ENCODE assay signal across 13 cellular contexts in the genomic region with DNA sequence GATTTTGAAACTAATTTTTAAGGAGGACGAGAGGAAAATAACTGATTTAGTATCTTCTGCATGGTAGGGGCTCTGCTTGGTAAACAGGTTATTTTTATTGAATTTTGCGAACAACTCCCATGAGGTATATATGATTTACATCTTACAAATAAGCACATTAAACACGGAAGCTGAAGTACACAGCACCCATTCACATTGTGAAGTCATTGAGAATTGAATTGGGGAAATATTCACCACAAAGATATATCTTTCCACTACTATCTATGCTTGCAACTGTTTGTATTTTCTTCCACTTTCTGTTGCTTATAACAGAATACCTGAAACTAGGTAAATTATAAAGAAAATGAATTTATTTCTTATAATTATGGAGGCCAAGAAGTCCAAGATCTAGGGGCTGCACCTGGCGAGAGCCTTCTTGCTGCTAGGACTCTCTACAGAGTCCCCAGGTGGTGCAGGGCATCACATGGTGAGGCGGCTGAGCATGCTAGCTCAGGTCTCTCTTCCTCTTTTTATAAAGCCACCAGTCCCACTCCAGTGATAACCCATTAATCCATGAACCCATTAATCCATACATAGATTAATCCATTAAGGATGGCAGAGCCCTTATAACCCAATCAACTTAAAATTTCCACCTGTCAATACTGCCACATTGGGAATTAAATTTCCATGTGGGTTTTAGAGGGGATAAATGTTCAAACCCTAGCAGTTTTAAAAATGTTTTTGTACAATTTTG.
DNase-seq lines count a peak whose midpoint lies in the region; ATAC-seq, FAIRE-seq and TF ChIP-seq lines count a peak whose summit lies in the region.
"Had no signal": no experiment of that assay in that cellular context is flagged by ENCODE, and none has a peak within 500 bp of the region (broad histone marks: within the 10 kb centered on the region; RNA-seq: fewer than 3 reads in every experiment).

No MANE protein-coding gene starts in this region.

- no peaks in the 10 kb centered on the region for H3K27me3 ChIP-seq in astrocyte (ENCODE audit: insufficient read depth, low read length)

- H3K4me1 Mint-ChIP-seq in astrocyte (ENCODE audit: low read depth, unreplicated experiment) = peaks cover 5% of the 10 kb centered on the region
- H3K4me1 Mint-ChIP-seq: CD4-positive, CD25-positive, alpha-beta regulatory T cell had no signal

- no peaks in the 10 kb centered on the region for H3K9me3 ChIP-seq in astrocyte (ENCODE audit: insufficient read depth, low read depth, low read length)

- H3K9ac ChIP-seq in astrocyte (ENCODE audit: low read length) = no peak overlapping the region

- H3K4me2 ChIP-seq in astrocyte (ENCODE audit: low read length) = peak overlapping the region; percentile 7

- H3K27me3 Mint-ChIP-seq in astrocyte (ENCODE audit: low read depth, unreplicated experiment) = no peaks in the 10 kb centered on the region
- H3K27me3 Mint-ChIP-seq: CD4-positive, CD25-positive, alpha-beta regulatory T cell had no signal

- no peak for TF ChIP-seq CTCF in astrocyte (IDR thresholded peaks at IDR 0.05; ENCODE audit: insufficient read depth, low read depth, low read length)

- H3K27ac ChIP-seq in astrocyte (ENCODE audit: low read depth, low read length) = no peak overlapping the region

- H3K4me3 ChIP-seq in astrocyte (ENCODE audit: insufficient read depth, low read depth, low read length) = no peak overlapping the region

- no peaks in the 10 kb centered on the region for H3K9me3 Mint-ChIP-seq in astrocyte (ENCODE audit: unreplicated experiment)

- peaks cover 5% of the 10 kb centered on the region for H3K4me1 ChIP-seq in astrocyte (ENCODE audit: insufficient read depth, low read length)

- no peak overlapping the region for H3K4me3 Mint-ChIP-seq in astrocyte (ENCODE audit: unreplicated experiment)
- H3K4me3 Mint-ChIP-seq: CD4-positive, CD25-positive, alpha-beta regulatory T cell had no signal

- ATAC-seq in GM18508 (IDR thresholded peaks at IDR 0.05; ENCODE audit: insufficient read depth, unreplicated experiment) = peak; percentile 78
- peak; percentile 83 for ATAC-seq in GM21515 (IDR thresholded peaks at IDR 0.05; ENCODE audit: unreplicated experiment)
- ATAC-seq in HG03139 (IDR thresholded peaks at IDR 0.05; ENCODE audit: unreplicated experiment) = peak; percentile 75

- H3K36me3 Mint-ChIP-seq in astrocyte (ENCODE audit: low read depth, unreplicated experiment) = no peaks in the 10 kb centered on the region
- H3K36me3 Mint-ChIP-seq: CD4-positive, CD25-positive, alpha-beta regulatory T cell had no signal

- no peak for FAIRE-seq in astrocyte (lab: Jason Lieb, UNC)
- FAIRE-seq: bronchial epithelial cell, frontal cortex, small intestine had no signal

- no peak overlapping the region for H3K27ac Mint-ChIP-seq in astrocyte (ENCODE audit: unreplicated experiment)

- DNase-seq in astrocyte (ENCODE audit: low read depth) (no peak), AG08396 (ENCODE audit: low spot score) (no peak), nucleus accumbens (lab: John Stamatoyannopoulos, UW) (no peak), cortex of kidney (lab: John Stamatoyannopoulos, UW) (no peak)
- no peak for DNase-seq in activated effector memory CD4-positive, alpha-beta T cell treated with anti-CD3 and anti-CD28 coated beads, Interleukin-2, amount 50 U/mL, for 16 hours
- DNase-seq: activated CD4-positive, alpha-beta T cell treated with anti-CD3 and anti-CD28 coated beads for 4 hours; CD4-positive, CD25-positive, alpha-beta regulatory T cell had no signal

- H4K20me1 ChIP-seq in astrocyte (ENCODE audit: insufficient read depth, low read length) = no peaks in the 10 kb centered on the region

- H3K36me3 ChIP-seq in astrocyte (ENCODE audit: insufficient read depth, low read length) = no peaks in the 10 kb centered on the region

- no peaks in the 10 kb centered on the region for H3K79me2 ChIP-seq in astrocyte (ENCODE audit: insufficient read depth, low read length)

- H2AFZ ChIP-seq in astrocyte (ENCODE audit: low read depth, low read length) = no peak overlapping the region
